1 cellular context compared by ENCODE assay signal in the genomic region with DNA sequence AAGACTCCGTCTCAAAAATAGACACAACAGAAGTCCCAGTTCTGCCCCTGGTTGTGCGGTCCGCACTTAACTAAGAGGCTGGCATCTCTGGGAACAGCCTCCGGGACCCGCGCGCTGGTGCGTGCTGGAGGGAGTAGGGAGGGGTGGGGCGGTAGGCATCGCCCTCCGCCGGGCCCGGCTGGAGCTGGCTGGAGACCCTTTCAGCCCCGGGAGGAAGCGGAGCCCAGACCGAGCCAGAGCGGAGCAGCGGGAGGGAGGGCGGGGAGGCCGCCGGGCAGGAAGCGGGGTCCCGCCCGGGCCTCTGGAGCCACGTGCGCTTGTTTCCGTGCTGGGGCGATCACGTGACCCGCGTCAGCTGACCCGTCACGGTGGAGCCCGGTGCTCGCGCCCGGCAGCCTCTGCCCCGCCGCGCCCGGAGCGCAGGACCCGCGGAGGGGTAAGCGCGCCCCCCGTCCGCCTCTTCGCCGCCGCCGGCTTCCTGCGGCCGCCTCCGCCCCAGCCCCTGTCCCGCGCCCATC.
TF ChIP-seq lines count a peak whose summit lies in the region.

Gene WDR81, plus strand, starts transcription at position 354 of the 518 bp plus-strand sequence. CDS start 256 bp downstream, outside the sequence.

TF ChIP-seq in HepG2, 621 proteins besides CTCF, POLR2A, EP300 and RAD21 (continued from another document and continues in another):
- TF ChIP-seq, protein P1, sequence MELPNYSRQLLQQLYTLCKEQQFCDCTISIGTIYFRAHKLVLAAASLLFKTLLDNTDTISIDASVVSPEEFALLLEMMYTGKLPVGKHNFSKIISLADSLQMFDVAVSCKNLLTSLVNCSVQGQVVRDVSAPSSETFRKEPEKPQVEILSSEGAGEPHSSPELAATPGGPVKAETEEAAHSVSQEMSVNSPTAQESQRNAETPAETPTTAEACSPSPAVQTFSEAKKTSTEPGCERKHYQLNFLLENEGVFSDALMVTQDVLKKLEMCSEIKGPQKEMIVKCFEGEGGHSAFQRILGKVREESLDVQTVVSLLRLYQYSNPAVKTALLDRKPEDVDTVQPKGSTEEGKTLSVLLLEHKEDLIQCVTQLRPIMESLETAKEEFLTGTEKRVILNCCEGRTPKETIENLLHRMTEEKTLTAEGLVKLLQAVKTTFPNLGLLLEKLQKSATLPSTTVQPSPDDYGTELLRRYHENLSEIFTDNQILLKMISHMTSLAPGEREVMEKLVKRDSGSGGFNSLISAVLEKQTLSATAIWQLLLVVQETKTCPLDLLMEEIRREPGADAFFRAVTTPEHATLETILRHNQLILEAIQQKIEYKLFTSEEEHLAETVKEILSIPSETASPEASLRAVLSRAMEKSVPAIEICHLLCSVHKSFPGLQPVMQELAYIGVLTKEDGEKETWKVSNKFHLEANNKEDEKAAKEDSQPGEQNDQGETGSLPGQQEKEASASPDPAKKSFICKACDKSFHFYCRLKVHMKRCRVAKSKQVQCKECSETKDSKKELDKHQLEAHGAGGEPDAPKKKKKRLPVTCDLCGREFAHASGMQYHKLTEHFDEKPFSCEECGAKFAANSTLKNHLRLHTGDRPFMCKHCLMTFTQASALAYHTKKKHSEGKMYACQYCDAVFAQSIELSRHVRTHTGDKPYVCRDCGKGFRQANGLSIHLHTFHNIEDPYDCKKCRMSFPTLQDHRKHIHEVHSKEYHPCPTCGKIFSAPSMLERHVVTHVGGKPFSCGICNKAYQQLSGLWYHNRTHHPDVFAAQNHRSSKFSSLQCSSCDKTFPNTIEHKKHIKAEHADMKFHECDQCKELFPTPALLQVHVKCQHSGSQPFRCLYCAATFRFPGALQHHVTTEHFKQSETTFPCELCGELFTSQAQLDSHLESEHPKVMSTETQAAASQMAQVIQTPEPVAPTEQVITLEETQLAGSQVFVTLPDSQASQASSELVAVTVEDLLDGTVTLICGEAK (IDR thresholded peaks at IDR 0.05): no peak
- TF ChIP-seq, protein P1 (CRISPR knock-in tag; IDR thresholded peaks at IDR 0.05): no peak
- TF ChIP-seq HBP1 (CRISPR knock-in tag; IDR thresholded peaks at IDR 0.05; ENCODE audit: low read depth) (peak; percentile 93), LCORL (IDR thresholded peaks at IDR 0.05) (no peak), LCORL (CRISPR knock-in tag; IDR thresholded peaks at IDR 0.05) (peak; percentile 66; the same call in 1 of the 2 replicates), FOSL2 (CRISPR knock-in tag; IDR thresholded peaks at IDR 0.05) (peak; percentile 46; the same call in 1 of the 2 replicates), NCOA1 (CRISPR knock-in tag; IDR thresholded peaks at IDR 0.05) (0 out of 2 replicates have a peak, but pooled peaks have one; percentile 83), FOXA3 (CRISPR knock-in tag; IDR thresholded peaks at IDR 0.05) (peak; percentile 29; the same call in 1 of the 2 replicates), MLXIP (CRISPR knock-in tag; IDR thresholded peaks at IDR 0.05; ENCODE audit: borderline replicate concordance) (0 out of 2 replicates have a peak, but pooled peaks have one; percentile 19), TFE3 (CRISPR knock-in tag; IDR thresholded peaks at IDR 0.05) (peak; percentile 92), TFDP1 (CRISPR knock-in tag; IDR thresholded peaks at IDR 0.05; ENCODE audit: borderline replicate concordance) (peak; percentile 89), TERF1 (CRISPR knock-in tag; IDR thresholded peaks at IDR 0.05) (0 out of 2 replicates have a peak, but pooled peaks have one; percentile 9), RCOR2 (CRISPR knock-in tag; IDR thresholded peaks at IDR 0.05) (no peak), SMYD3 (CRISPR knock-in tag; IDR thresholded peaks at IDR 0.05) (no peak), MTF2 (CRISPR knock-in tag; IDR thresholded peaks at IDR 0.05; ENCODE audit: borderline replicate concordance) (peak; percentile 3; the same call in 1 of the 2 replicates), HNRNPK (IDR thresholded peaks at IDR 0.05; ENCODE audit: low read depth, low read length, poor library complexity, severe bottlenecking) (peak; percentile 38)
- TF ChIP-seq, protein P2, sequence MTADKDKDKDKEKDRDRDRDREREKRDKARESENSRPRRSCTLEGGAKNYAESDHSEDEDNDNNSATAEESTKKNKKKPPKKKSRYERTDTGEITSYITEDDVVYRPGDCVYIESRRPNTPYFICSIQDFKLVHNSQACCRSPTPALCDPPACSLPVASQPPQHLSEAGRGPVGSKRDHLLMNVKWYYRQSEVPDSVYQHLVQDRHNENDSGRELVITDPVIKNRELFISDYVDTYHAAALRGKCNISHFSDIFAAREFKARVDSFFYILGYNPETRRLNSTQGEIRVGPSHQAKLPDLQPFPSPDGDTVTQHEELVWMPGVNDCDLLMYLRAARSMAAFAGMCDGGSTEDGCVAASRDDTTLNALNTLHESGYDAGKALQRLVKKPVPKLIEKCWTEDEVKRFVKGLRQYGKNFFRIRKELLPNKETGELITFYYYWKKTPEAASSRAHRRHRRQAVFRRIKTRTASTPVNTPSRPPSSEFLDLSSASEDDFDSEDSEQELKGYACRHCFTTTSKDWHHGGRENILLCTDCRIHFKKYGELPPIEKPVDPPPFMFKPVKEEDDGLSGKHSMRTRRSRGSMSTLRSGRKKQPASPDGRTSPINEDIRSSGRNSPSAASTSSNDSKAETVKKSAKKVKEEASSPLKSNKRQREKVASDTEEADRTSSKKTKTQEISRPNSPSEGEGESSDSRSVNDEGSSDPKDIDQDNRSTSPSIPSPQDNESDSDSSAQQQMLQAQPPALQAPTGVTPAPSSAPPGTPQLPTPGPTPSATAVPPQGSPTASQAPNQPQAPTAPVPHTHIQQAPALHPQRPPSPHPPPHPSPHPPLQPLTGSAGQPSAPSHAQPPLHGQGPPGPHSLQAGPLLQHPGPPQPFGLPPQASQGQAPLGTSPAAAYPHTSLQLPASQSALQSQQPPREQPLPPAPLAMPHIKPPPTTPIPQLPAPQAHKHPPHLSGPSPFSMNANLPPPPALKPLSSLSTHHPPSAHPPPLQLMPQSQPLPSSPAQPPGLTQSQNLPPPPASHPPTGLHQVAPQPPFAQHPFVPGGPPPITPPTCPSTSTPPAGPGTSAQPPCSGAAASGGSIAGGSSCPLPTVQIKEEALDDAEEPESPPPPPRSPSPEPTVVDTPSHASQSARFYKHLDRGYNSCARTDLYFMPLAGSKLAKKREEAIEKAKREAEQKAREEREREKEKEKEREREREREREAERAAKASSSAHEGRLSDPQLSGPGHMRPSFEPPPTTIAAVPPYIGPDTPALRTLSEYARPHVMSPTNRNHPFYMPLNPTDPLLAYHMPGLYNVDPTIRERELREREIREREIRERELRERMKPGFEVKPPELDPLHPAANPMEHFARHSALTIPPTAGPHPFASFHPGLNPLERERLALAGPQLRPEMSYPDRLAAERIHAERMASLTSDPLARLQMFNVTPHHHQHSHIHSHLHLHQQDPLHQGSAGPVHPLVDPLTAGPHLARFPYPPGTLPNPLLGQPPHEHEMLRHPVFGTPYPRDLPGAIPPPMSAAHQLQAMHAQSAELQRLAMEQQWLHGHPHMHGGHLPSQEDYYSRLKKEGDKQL (CRISPR knock-in tag; IDR thresholded peaks at IDR 0.05; ENCODE audit: low read depth): no peak
- TF ChIP-seq, protein P3, sequence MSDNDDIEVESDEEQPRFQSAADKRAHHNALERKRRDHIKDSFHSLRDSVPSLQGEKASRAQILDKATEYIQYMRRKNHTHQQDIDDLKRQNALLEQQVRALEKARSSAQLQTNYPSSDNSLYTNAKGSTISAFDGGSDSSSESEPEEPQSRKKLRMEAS (IDR thresholded peaks at IDR 0.05): peak; percentile 97
- TF ChIP-seq, protein P4, sequence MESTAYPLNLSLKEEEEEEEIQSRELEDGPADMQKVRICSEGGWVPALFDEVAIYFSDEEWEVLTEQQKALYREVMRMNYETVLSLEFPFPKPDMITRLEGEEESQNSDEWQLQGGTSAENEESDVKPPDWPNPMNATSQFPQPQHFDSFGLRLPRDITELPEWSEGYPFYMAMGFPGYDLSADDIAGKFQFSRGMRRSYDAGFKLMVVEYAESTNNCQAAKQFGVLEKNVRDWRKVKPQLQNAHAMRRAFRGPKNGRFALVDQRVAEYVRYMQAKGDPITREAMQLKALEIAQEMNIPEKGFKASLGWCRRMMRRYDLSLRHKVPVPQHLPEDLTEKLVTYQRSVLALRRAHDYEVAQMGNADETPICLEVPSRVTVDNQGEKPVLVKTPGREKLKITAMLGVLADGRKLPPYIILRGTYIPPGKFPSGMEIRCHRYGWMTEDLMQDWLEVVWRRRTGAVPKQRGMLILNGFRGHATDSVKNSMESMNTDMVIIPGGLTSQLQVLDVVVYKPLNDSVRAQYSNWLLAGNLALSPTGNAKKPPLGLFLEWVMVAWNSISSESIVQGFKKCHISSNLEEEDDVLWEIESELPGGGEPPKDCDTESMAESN (CRISPR knock-in tag; conservative IDR thresholded peaks at IDR 0.05): peak; percentile 46; the same call in 1 of the 2 replicates
